In genomic region chr13:106755542-106755941, GRCh38 we compare ENCODE assay signal across 17 cellular contexts.
"Had no signal": no experiment of that assay in that cellular context is flagged by ENCODE, and none has a peak within 500 bp of the region (broad histone marks: within the 10 kb centered on the region; RNA-seq: fewer than 3 reads in every experiment).

No MANE protein-coding gene starts in this region.

- H3K9me3 Mint-ChIP-seq: activated CD4-positive, alpha-beta T cell treated with anti-CD3 and anti-CD28 coated beads, Interleukin-2, amount 10 ng/mL, durations not matched to agents 7 days and 5 days; dendritic cell treated with granulocyte-macrophage colony-stimulating factor and Interleukin-4, amounts not matched to agents 40 ng/mL and 50 ng/mL, for 4 days; stimulated activated naive CD8-positive, alpha-beta T cell treated with anti-CD3 and anti-CD28 coated beads, Interleukin-15, Interleukin-2, amounts not matched to agents 100 ng/mL and 50 ng/mL, for 24 hours had no signal

- H3K9me3 ChIP-seq: adrenal gland, esophagus muscularis mucosa, psoas muscle, upper lobe of right lung had no signal

- ATAC-seq: psoas muscle, upper lobe of right lung had no signal

- H3K27ac Mint-ChIP-seq: activated CD4-positive, alpha-beta T cell treated with anti-CD3 and anti-CD28 coated beads, Interleukin-2, amount 10 ng/mL, durations not matched to agents 7 days and 5 days; dendritic cell treated with granulocyte-macrophage colony-stimulating factor and Interleukin-4, amounts not matched to agents 40 ng/mL and 50 ng/mL, for 4 days; stimulated activated naive CD8-positive, alpha-beta T cell treated with anti-CD3 and anti-CD28 coated beads, Interleukin-15, Interleukin-2, amounts not matched to agents 100 ng/mL and 50 ng/mL, for 24 hours had no signal

- H3K4me1 Mint-ChIP-seq: activated CD4-positive, alpha-beta T cell treated with anti-CD3 and anti-CD28 coated beads, Interleukin-2, amount 10 ng/mL, durations not matched to agents 7 days and 5 days had no signal

- H3K36me3 ChIP-seq: adrenal gland, esophagus muscularis mucosa, upper lobe of right lung had no signal

- FAIRE-seq: TTC549 had no signal

- H3K36me3 Mint-ChIP-seq: brain had no signal

- H3K4me1 ChIP-seq: adrenal gland, psoas muscle, upper lobe of right lung had no signal

- H3K27ac ChIP-seq: adrenal gland, esophagus muscularis mucosa, upper lobe of right lung had no signal

- H3K27me3 ChIP-seq: adrenal gland, esophagus muscularis mucosa, upper lobe of right lung had no signal

- H3K4me3 Mint-ChIP-seq: activated CD4-positive, alpha-beta T cell treated with anti-CD3 and anti-CD28 coated beads, Interleukin-2, amount 10 ng/mL, durations not matched to agents 7 days and 5 days; dendritic cell treated with granulocyte-macrophage colony-stimulating factor and Interleukin-4, amounts not matched to agents 40 ng/mL and 50 ng/mL, for 4 days; stimulated activated naive CD8-positive, alpha-beta T cell treated with anti-CD3 and anti-CD28 coated beads, Interleukin-15, Interleukin-2, amounts not matched to agents 100 ng/mL and 50 ng/mL, for 24 hours had no signal

- H3K4me3 ChIP-seq: adrenal gland, esophagus muscularis mucosa, psoas muscle, upper lobe of right lung had no signal

- DNase-seq: activated CD4-positive, alpha-beta T cell treated with anti-CD3 and anti-CD28 coated beads, Interleukin-2, amount 10 ng/mL, durations not matched to agents 7 days and 5 days; activated CD4-positive, CD25-positive, alpha-beta regulatory T cell; activated naive CD4-positive, alpha-beta T cell treated with anti-CD3 and anti-CD28 coated beads, Interleukin-2, amount 50 U/mL, for 16 hours; adrenal gland; glutamatergic neuron; left ventricle myocardium superior; mesendoderm; occipital lobe; psoas muscle; stimulated activated CD4-positive, alpha-beta T cell treated with anti-CD3 and anti-CD28 coated beads, Interleukin-12 subunit alpha, Interleukin-12 subunit beta, amount 100 ng/mL, for 4 hours; T-helper 2 cell; upper lobe of right lung had no signal
